9 cellular contexts compared by ENCODE assay signal in genomic region chr9:97307091-97307490, GRCh38. TPM values are rescaled to one million over a fixed set of nuclear protein-coding genes. Genes with fewer than 3 reads are reported as not detected.
DNase-seq lines count a peak whose midpoint lies in the region; ATAC-seq and TF ChIP-seq lines count a peak whose summit lies in the region.
"Had no signal": no experiment of that assay in that cellular context is flagged by ENCODE, and none has a peak within 500 bp of the region (broad histone marks: within the 10 kb centered on the region; RNA-seq: fewer than 3 reads in every experiment).

No MANE protein-coding gene starts in this region.

- DNase-seq in NCI-H2029 treated with DMSO at 0.1 percent for 48 hours (lab: John Stamatoyannopoulos, UW) = peak; percentile 10
- peak; percentile 57 for DNase-seq in fibroblast of villous mesenchyme (ENCODE audit: low read depth)
- peak; percentile 52 for DNase-seq in non-pigmented ciliary epithelial cell (ENCODE audit: low read depth)
- no peak for DNase-seq in cerebellar nuclear complex (lab: John Stamatoyannopoulos, UW)
- DNase-seq in NCI-H146 treated with DMSO at 0.1 percent for 48 hours (lab: John Stamatoyannopoulos, UW; ENCODE audit: unreplicated experiment) = no peak
- DNase-seq in effector memory CD4-positive, alpha-beta T cell = no peak

- no peaks in the 10 kb centered on the region for H3K36me3 ChIP-seq in effector memory CD4-positive, alpha-beta T cell (ENCODE audit: control insufficient read depth, insufficient read depth, low read length)
- H3K36me3 ChIP-seq: neutrophil had no signal

- ATAC-seq in HG02610 (IDR thresholded peaks at IDR 0.05; ENCODE audit: unreplicated experiment) = no peak

- H3K27me3 ChIP-seq in effector memory CD4-positive, alpha-beta T cell (replicated peaks; ENCODE audit: control insufficient read depth, insufficient read depth, low read length, poor library complexity, severe bottlenecking) = no peaks in the 10 kb centered on the region

- no peak overlapping the region for H3K27ac ChIP-seq in 22Rv1
- no peak overlapping the region for H3K27ac ChIP-seq in effector memory CD4-positive, alpha-beta T cell (ENCODE audit: insufficient read depth, low read length, poor library complexity, severe bottlenecking)
- H3K27ac ChIP-seq: neutrophil had no signal

- H3K4me1 ChIP-seq in effector memory CD4-positive, alpha-beta T cell (ENCODE audit: control insufficient read depth, insufficient read depth, low read length, poor library complexity, severe bottlenecking) = no peaks in the 10 kb centered on the region

- H3K4me3 ChIP-seq in fibroblast of villous mesenchyme (ENCODE audit: low read depth, low read length) = peak overlapping the region; percentile 20
- no peak overlapping the region for H3K4me3 ChIP-seq in effector memory CD4-positive, alpha-beta T cell (ENCODE audit: insufficient read depth, low read depth, low read length, poor library complexity, severe bottlenecking)

- H3K9me3 ChIP-seq in effector memory CD4-positive, alpha-beta T cell (ENCODE audit: control insufficient read depth, low read length) = no peaks in the 10 kb centered on the region
- H3K9me3 ChIP-seq: neutrophil had no signal

- TF ChIP-seq CTCF in 22Rv1 (IDR thresholded peaks at IDR 0.05) (peak; percentile 49), fibroblast of villous mesenchyme (IDR thresholded peaks at IDR 0.05; ENCODE audit: insufficient read depth, low read depth, low read length) (no peak)

RNA-seq across cellular contexts. Expression of gene CCDC180, which starts 0.4 kb away (rescaled TPM):
- total RNA-seq in fibroblast of villous mesenchyme = 3.0 and 3.9 TPM in 2 replicates

Comparison
In these comparisons a context has a peak if more than half of its experiments do, and no peak if none do; other contexts are left out.
1. DNase-seq: peak in NCI-H2029 treated with DMSO at 0.1 percent for 48 hours (single experiment), fibroblast of villous mesenchyme (single experiment) and non-pigmented ciliary epithelial cell (single experiment); none in cerebellar nuclear complex (0 of 2), NCI-H146 treated with DMSO at 0.1 percent for 48 hours (single experiment) and effector memory CD4-positive, alpha-beta T cell (0 of 3).